27 cellular contexts compared by ENCODE assay signal in genomic region chr19:16698914-16699313, GRCh38. TPM values are rescaled to one million over a fixed set of nuclear protein-coding genes. Genes with fewer than 3 reads are reported as not detected.
DNase-seq lines count a peak whose midpoint lies in the region; ATAC-seq and TF ChIP-seq lines count a peak whose summit lies in the region.
"Had no signal": no experiment of that assay in that cellular context is flagged by ENCODE, and none has a peak within 500 bp of the region (broad histone marks: within the 10 kb centered on the region; RNA-seq: fewer than 3 reads in every experiment).

No MANE protein-coding gene starts in this region.

- H3K9me3 Mint-ChIP-seq in nephron progenitor cell = no peaks in the 10 kb centered on the region
- H3K9me3 Mint-ChIP-seq: activated CD8-positive, alpha-beta T cell treated with anti-CD3 and anti-CD28 coated beads for 36 hours; CD4-positive, alpha-beta T cell; endodermal cell; type B pancreatic cell had no signal

- no peaks in the 10 kb centered on the region for H3K36me3 ChIP-seq in heart right ventricle
- H3K36me3 ChIP-seq: esophagus squamous epithelium, prostate gland, SJSA1 had no signal

- no peak overlapping the region for H3K4me3 Mint-ChIP-seq in nephron progenitor cell
- H3K4me3 Mint-ChIP-seq: activated CD8-positive, alpha-beta T cell treated with anti-CD3 and anti-CD28 coated beads for 36 hours; activated naive CD8-positive, alpha-beta T cell treated with anti-CD3 and anti-CD28 coated beads for 36 hours; CD4-positive, alpha-beta T cell; endodermal cell; type B pancreatic cell had no signal

- H3K4me1 ChIP-seq in heart right ventricle = peaks cover 0 to 30% (median 9%) of the 10 kb centered on the region in 9 donors
- H3K4me1 ChIP-seq: A549, prostate gland, SJSA1 had no signal

- DNase-seq in DMS 273 (lab: John Stamatoyannopoulos, UW; ENCODE audit: unreplicated experiment) = peak; percentile 96
- DNase-seq in RWPE1 (ENCODE audit: low spot score) = no peak
- peak; percentile 52 to 63 for DNase-seq in heart right ventricle
- peak in 7 of 10 donors; percentile 6 to 89 (median 34) for DNase-seq in posterior cingulate gyrus
- no peak for DNase-seq in NCI-H128 (lab: John Stamatoyannopoulos, UW; ENCODE audit: unreplicated experiment)
- DNase-seq in nephron progenitor cell = no peak
- DNase-seq in activated CD4-positive, alpha-beta T cell treated with anti-CD3 and anti-CD28 coated beads, Interleukin-2, amount 50 U/mL, for 1 hour = no peak
- DNase-seq in activated T-cell treated with anti-CD3 and anti-CD28 coated beads for 4 hours = no peak
- DNase-seq: activated CD8-positive, alpha-beta T cell treated with anti-CD3 and anti-CD28 coated beads for 36 hours; activated naive CD8-positive, alpha-beta T cell treated with anti-CD3 and anti-CD28 coated beads for 36 hours; AML-193; CD4-positive, alpha-beta T cell; central memory CD4-positive, alpha-beta T cell; endodermal cell; esophagus squamous epithelium; GM23248; NCI-H1436 treated with DMSO at 0.1 percent for 48 hours; NCI-H526; T-helper 1 cell had no signal

- H3K27me3 Mint-ChIP-seq in nephron progenitor cell (ENCODE audit: low read depth, poor library complexity) = peaks cover 8% of the 10 kb centered on the region
- H3K27me3 Mint-ChIP-seq: activated CD8-positive, alpha-beta T cell treated with anti-CD3 and anti-CD28 coated beads for 36 hours; CD4-positive, alpha-beta T cell had no signal

- H3K27me3 ChIP-seq in heart right ventricle = no peaks in the 10 kb centered on the region
- H3K27me3 ChIP-seq: esophagus squamous epithelium, SJSA1 had no signal

- no peak overlapping the region for H3K4me3 ChIP-seq in heart right ventricle
- H3K4me3 ChIP-seq: A549, esophagus squamous epithelium, GM23248, prostate gland, SJSA1, smooth muscle cell had no signal

- TF ChIP-seq CTCF in RWPE1 (conservative IDR thresholded peaks at IDR 0.05; ENCODE audit: low read depth) (no peak), heart right ventricle (IDR thresholded peaks at IDR 0.05) (no peak), nephron progenitor cell (IDR thresholded peaks at IDR 0.05) (no peak)

- no peaks in the 10 kb centered on the region for H3K4me1 Mint-ChIP-seq in nephron progenitor cell
- H3K4me1 Mint-ChIP-seq: activated naive CD8-positive, alpha-beta T cell treated with anti-CD3 and anti-CD28 coated beads for 36 hours; endodermal cell had no signal

- H3K9me3 ChIP-seq in heart right ventricle = peaks cover 0 to 7% (median 0%) of the 10 kb centered on the region in 11 donors
- H3K9me3 ChIP-seq: A549, esophagus squamous epithelium, prostate gland, SJSA1 had no signal

- POLR2A ChIA-PET in RWPE1 (lab: Yijun Ruan, JAX; ENCODE audit: low non-redundant PET) = no interaction called here

- H3K27ac Mint-ChIP-seq in nephron progenitor cell = no peak overlapping the region
- H3K27ac Mint-ChIP-seq: activated CD8-positive, alpha-beta T cell treated with anti-CD3 and anti-CD28 coated beads for 36 hours; activated naive CD8-positive, alpha-beta T cell treated with anti-CD3 and anti-CD28 coated beads for 36 hours; CD4-positive, alpha-beta T cell; endodermal cell; type B pancreatic cell had no signal

- CTCF ChIA-PET in RWPE1 (lab: Yijun Ruan, JAX) = no interaction called here

- 17 to 27% methylated on average over 5 of the region's 5 CpGs for WGBS in heart right ventricle, 2 donors

- H3K36me3 Mint-ChIP-seq in nephron progenitor cell (ENCODE audit: low read depth) = no peaks in the 10 kb centered on the region
- H3K36me3 Mint-ChIP-seq: activated naive CD8-positive, alpha-beta T cell treated with anti-CD3 and anti-CD28 coated beads for 36 hours; type B pancreatic cell had no signal

- intact Hi-C loops in heart right ventricle (cut with DNase I) = no loop called here
- intact Hi-C loops in posterior cingulate gyrus (cut with DNase I) = no loop called here

- H3K27ac ChIP-seq in RWPE1 (peak overlapping the region; percentile 20; the same call in 1 of the 2 replicates), heart right ventricle (peak overlapping the region in 4 of 10 donors; percentile 15 to 48 (median 33))
- H3K27ac ChIP-seq: A549, esophagus squamous epithelium, GM23248, prostate gland, SJSA1 had no signal

- ATAC-seq in heart right ventricle = peak; percentile 77 to 88 (median 84)
- ATAC-seq: A549; activated CD4-positive, CD25-positive, alpha-beta regulatory T cell treated with anti-CD3 and anti-CD28 coated beads, Interleukin-2, amount 50 U/mL, for 24 hours; activated CD8-positive, alpha-beta T cell treated with anti-CD3 and anti-CD28 coated beads for 36 hours; Panc1 had no signal

RNA-seq across cellular contexts. Expression of gene NWD1, which starts 20.7 kb away (rescaled TPM):
- total RNA-seq in heart right ventricle = under 1 TPM in 6 of 10 donors, not detected in 4; 0.03 to 0.16 (median 0.05) TPM
- polyA plus RNA-seq in heart right ventricle = under 1 TPM; under 0.01 to 0.01 TPM
- total RNA-seq: activated CD8-positive, alpha-beta T cell treated with anti-CD3 and anti-CD28 coated beads for 36 hours; activated naive CD8-positive, alpha-beta T cell treated with anti-CD3 and anti-CD28 coated beads for 36 hours; CD4-positive, alpha-beta T cell; endodermal cell; glomerular endothelial cell; GM23248; SJSA1; smooth muscle cell had no signal
- polyA plus RNA-seq: A549, GM23248, smooth muscle cell had no signal

RNA-seq across cellular contexts. Expression of gene TMEM38A, which starts 38.0 kb away (rescaled TPM):
- total RNA-seq in heart right ventricle = 10 to 100 TPM; 17.2 to 41.4 (median 30.0) TPM
- 10 to 100 TPM; 18.5 to 29.6 TPM for polyA plus RNA-seq in heart right ventricle

RNA-seq across cellular contexts. Expression of gene SMIM7, which starts 39.0 kb away (rescaled TPM):
- total RNA-seq in heart right ventricle = 10 to 100 TPM; 32.0 to 43.2 (median 37.4) TPM
- 10 to 100 TPM; 41.8 to 68.1 TPM for polyA plus RNA-seq in heart right ventricle

Comparison
In these comparisons a context has a peak if more than half of its experiments do, and no peak if none do; other contexts are left out.
1. DNase-seq: peak in DMS 273 (single experiment), heart right ventricle (2 of 2) and posterior cingulate gyrus (7 of 10); none in RWPE1 (single experiment), NCI-H128 (single experiment), nephron progenitor cell (single experiment), activated CD4-positive, alpha-beta T cell treated with anti-CD3 and anti-CD28 coated beads, Interleukin-2, amount 50 U/mL, for 1 hour (single experiment) and activated T-cell treated with anti-CD3 and anti-CD28 coated beads for 4 hours (single experiment).